1 cellular context compared by ENCODE assay signal in the genomic region with DNA sequence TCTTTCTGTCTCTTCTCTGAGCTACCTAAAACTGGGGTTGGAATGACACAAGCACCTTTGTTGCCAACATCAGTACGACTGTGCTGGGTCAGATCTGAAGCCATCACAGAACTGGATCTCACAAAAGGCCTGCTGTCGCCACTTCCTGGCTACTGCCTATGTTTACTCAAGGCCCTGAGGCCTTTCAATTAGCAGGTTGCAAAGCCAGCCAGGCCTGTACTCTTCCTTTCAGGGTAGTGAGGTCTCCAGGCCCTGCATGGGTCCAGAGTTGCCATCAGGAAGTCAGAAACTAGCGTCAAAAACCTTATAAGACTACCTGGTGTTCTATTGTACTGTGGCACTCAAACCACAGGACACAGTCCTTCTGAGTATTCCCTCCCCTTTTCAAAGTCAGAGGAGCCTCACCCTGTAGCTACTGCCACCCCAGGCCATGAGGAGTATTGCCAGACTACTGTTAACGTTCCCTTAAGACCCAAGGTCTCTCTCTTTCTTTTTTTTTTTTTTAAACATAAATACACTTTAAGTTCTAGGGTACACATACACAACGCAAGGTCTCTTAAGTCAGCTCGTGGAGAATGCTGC.
TF ChIP-seq lines count a peak whose summit lies in the region.

No MANE protein-coding gene starts in this region.

TF ChIP-seq in HepG2, 621 proteins besides CTCF, POLR2A, EP300 and RAD21 (continued from another document):
- TF ChIP-seq, protein P1, sequence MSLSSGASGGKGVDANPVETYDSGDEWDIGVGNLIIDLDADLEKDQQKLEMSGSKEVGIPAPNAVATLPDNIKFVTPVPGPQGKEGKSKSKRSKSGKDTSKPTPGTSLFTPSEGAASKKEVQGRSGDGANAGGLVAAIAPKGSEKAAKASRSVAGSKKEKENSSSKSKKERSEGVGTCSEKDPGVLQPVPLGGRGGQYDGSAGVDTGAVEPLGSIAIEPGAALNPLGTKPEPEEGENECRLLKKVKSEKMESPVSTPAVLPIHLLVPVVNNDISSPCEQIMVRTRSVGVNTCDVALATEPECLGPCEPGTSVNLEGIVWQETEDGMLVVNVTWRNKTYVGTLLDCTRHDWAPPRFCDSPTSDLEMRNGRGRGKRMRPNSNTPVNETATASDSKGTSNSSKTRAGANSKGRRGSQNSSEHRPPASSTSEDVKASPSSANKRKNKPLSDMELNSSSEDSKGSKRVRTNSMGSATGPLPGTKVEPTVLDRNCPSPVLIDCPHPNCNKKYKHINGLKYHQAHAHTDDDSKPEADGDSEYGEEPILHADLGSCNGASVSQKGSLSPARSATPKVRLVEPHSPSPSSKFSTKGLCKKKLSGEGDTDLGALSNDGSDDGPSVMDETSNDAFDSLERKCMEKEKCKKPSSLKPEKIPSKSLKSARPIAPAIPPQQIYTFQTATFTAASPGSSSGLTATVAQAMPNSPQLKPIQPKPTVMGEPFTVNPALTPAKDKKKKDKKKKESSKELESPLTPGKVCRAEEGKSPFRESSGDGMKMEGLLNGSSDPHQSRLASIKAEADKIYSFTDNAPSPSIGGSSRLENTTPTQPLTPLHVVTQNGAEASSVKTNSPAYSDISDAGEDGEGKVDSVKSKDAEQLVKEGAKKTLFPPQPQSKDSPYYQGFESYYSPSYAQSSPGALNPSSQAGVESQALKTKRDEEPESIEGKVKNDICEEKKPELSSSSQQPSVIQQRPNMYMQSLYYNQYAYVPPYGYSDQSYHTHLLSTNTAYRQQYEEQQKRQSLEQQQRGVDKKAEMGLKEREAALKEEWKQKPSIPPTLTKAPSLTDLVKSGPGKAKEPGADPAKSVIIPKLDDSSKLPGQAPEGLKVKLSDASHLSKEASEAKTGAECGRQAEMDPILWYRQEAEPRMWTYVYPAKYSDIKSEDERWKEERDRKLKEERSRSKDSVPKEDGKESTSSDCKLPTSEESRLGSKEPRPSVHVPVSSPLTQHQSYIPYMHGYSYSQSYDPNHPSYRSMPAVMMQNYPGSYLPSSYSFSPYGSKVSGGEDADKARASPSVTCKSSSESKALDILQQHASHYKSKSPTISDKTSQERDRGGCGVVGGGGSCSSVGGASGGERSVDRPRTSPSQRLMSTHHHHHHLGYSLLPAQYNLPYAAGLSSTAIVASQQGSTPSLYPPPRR (CRISPR knock-in tag; IDR thresholded peaks at IDR 0.05; ENCODE audit: borderline replicate concordance), result no peak
- no peak for TF ChIP-seq ZNF530 (CRISPR knock-in tag; IDR thresholded peaks at IDR 0.05; ENCODE audit: low read depth)
- TF ChIP-seq NFE2 (CRISPR knock-in tag; IDR thresholded peaks at IDR 0.05), result no peak
- TF ChIP-seq, protein P2, sequence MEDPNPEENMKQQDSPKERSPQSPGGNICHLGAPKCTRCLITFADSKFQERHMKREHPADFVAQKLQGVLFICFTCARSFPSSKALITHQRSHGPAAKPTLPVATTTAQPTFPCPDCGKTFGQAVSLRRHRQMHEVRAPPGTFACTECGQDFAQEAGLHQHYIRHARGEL (CRISPR knock-in tag; IDR thresholded peaks at IDR 0.05), result no peak
- TF ChIP-seq NR2F2 (IDR thresholded peaks at IDR 0.05; ENCODE audit: borderline replicate concordance, low read depth), result no peak
- TF ChIP-seq, protein P3, sequence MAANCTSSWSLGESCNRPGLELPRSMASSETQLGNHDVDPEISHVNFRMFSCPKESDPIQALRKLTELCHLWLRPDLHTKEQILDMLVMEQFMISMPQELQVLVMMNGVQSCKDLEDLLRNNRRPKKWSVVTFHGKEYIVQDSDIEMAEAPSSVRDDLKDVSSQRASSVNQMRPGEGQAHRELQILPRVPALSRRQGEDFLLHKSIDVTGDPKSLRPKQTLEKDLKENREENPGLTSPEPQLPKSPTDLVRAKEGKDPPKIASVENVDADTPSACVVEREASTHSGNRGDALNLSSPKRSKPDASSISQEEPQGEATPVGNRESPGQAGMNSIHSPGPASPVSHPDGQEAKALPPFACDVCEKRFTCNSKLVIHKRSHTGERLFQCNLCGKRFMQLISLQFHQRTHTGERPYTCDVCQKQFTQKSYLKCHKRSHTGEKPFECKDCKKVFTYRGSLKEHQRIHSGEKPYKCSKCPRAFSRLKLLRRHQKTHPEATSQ (CRISPR knock-in tag; IDR thresholded peaks at IDR 0.05; ENCODE audit: borderline replicate concordance), result no peak
- TF ChIP-seq, protein P4, sequence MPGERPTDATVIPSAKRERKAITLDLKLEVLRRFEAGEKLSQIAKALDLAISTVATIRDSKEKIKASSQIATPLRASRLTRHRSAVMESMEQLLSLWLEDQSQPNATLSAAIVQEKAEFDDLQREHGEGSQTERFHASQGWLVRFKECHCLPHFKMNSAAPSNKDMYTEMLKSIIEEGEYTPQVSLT (CRISPR knock-in tag; IDR thresholded peaks at IDR 0.05; ENCODE audit: borderline replicate concordance, low read depth), result no peak
- no peak for TF ChIP-seq ZNF251 (CRISPR knock-in tag; IDR thresholded peaks at IDR 0.05)
- no peak for TF ChIP-seq ZSCAN21 (CRISPR knock-in tag; IDR thresholded peaks at IDR 0.05; ENCODE audit: borderline replicate concordance)
- TF ChIP-seq HMGA1 (CRISPR knock-in tag; conservative IDR thresholded peaks at IDR 0.05), result no peak
- TF ChIP-seq GABPA (IDR thresholded peaks at IDR 0.05; ENCODE audit: low read depth, low read length), result no peak
- TF ChIP-seq GABPA (CRISPR knock-in tag; IDR thresholded peaks at IDR 0.05; ENCODE audit: low read depth), result peak; percentile 48; the same call in 1 of the 2 replicates
- no peak for TF ChIP-seq ZBTB7A (CRISPR knock-in tag; IDR thresholded peaks at IDR 0.05)
- TF ChIP-seq REPIN1 (CRISPR knock-in tag; IDR thresholded peaks at IDR 0.05; ENCODE audit: borderline replicate concordance, low read depth), result no peak
- no peak for TF ChIP-seq SRY (CRISPR knock-in tag; IDR thresholded peaks at IDR 0.05)
- no peak for TF ChIP-seq ZNF781 (CRISPR knock-in tag; IDR thresholded peaks at IDR 0.05; ENCODE audit: borderline replicate concordance, not compliant biosample characterization)
- no peak for TF ChIP-seq ZNF83 (CRISPR knock-in tag; IDR thresholded peaks at IDR 0.05; ENCODE audit: borderline replicate concordance)
- TF ChIP-seq SNRNP70 (IDR thresholded peaks at IDR 0.05; ENCODE audit: low read depth, low read length), result no peak
- TF ChIP-seq JUNB (CRISPR knock-in tag; IDR thresholded peaks at IDR 0.05; ENCODE audit: borderline replicate concordance), result no peak
- TF ChIP-seq PCBP2 (optimal IDR thresholded peaks at IDR 0.05; ENCODE audit: low read depth, low read length, poor library complexity, severe bottlenecking), result no peak
- TF ChIP-seq GABPB1 (CRISPR knock-in tag; IDR thresholded peaks at IDR 0.05), result peak; percentile 44
- no peak for TF ChIP-seq SYNCRIP (IDR thresholded peaks at IDR 0.05; ENCODE audit: insufficient read depth, low read depth, low read length)
- TF ChIP-seq NCOR1 (IDR thresholded peaks at IDR 0.05; ENCODE audit: borderline replicate concordance, low read length), result no peak
- peak; percentile 51; the same call in 1 of the 2 replicates for TF ChIP-seq ZNF501 (CRISPR knock-in tag; IDR thresholded peaks at IDR 0.05)
- no peak for TF ChIP-seq ZNF121 (CRISPR knock-in tag; IDR thresholded peaks at IDR 0.05)
- no peak for TF ChIP-seq FOXA1 (IDR thresholded peaks at IDR 0.05)
- peak; percentile 52; the same call in 1 of the 2 replicates for TF ChIP-seq FOXA1 (CRISPR knock-in tag; IDR thresholded peaks at IDR 0.05)
- TF ChIP-seq, protein P5, sequence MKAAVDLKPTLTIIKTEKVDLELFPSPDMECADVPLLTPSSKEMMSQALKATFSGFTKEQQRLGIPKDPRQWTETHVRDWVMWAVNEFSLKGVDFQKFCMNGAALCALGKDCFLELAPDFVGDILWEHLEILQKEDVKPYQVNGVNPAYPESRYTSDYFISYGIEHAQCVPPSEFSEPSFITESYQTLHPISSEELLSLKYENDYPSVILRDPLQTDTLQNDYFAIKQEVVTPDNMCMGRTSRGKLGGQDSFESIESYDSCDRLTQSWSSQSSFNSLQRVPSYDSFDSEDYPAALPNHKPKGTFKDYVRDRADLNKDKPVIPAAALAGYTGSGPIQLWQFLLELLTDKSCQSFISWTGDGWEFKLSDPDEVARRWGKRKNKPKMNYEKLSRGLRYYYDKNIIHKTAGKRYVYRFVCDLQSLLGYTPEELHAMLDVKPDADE (CRISPR knock-in tag; IDR thresholded peaks at IDR 0.05), result no peak
- TF ChIP-seq, protein P6, sequence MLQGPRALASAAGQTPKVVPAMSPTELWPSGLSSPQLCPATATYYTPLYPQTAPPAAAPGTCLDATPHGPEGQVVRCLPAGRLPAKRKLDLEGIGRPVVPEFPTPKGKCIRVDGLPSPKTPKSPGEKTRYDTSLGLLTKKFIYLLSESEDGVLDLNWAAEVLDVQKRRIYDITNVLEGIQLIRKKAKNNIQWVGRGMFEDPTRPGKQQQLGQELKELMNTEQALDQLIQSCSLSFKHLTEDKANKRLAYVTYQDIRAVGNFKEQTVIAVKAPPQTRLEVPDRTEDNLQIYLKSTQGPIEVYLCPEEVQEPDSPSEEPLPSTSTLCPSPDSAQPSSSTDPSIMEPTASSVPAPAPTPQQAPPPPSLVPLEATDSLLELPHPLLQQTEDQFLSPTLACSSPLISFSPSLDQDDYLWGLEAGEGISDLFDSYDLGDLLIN (CRISPR knock-in tag; IDR thresholded peaks at IDR 0.05; ENCODE audit: borderline replicate concordance), result no peak
